ENCODE assay signal across 21 cellular contexts in the genomic region with DNA sequence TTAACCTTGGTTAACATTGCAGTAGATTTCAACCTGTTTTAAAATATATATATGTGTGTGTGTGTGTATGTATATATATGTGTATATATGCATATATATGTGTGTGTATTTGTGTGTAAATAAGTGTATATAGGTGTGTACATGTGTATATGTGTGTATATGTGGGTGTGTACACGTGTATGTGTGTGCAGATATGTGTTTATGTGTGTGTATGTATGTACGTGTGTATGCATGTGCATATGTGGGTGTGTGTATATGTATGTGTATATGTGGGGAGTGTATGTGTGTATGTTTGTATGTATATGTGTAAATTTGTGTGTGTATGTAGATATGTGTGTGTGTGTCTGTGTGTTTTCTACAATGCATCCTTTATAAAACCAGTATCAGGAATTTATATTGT.
DNase-seq lines count a peak whose midpoint lies in the region; ATAC-seq, FAIRE-seq and TF ChIP-seq lines count a peak whose summit lies in the region.
"Had no signal": no experiment of that assay in that cellular context is flagged by ENCODE, and none has a peak within 500 bp of the region (broad histone marks: within the 10 kb centered on the region; RNA-seq: fewer than 3 reads in every experiment).

No MANE protein-coding gene starts in this region.

- no peaks in the 10 kb centered on the region for H3K27me3 ChIP-seq in fibroblast of lung (ENCODE audit: control insufficient read depth, insufficient read depth, low read length)
- peaks cover 3 to 9% of the 10 kb centered on the region in 2 donors for H3K27me3 ChIP-seq in mucosa of rectum (ENCODE audit: control insufficient read depth in 2 of 2, insufficient read depth in 2 of 2, low read length in 2 of 2)
- peaks cover 4% of the 10 kb centered on the region for H3K27me3 ChIP-seq in transverse colon

- H3K79me2 ChIP-seq in fibroblast of lung (ENCODE audit: control insufficient read depth, insufficient read depth, low read length): no peaks in the 10 kb centered on the region

- intact Hi-C loops in transverse colon (cut with DNase I; ENCODE audit: low total_unique reads): loop anchor here (5.0 to 10.0 kb wide), 3 partner anchors 197 to 230 kb away; no protein-coding TSS in a partner anchor

- no peak for TF ChIP-seq EP300 in transverse colon (IDR thresholded peaks at IDR 0.05; ENCODE audit: low read depth)

- H2AFZ ChIP-seq in fibroblast of lung (ENCODE audit: low read length): no peak overlapping the region

- H3K9me3 ChIP-seq in fibroblast of lung (ENCODE audit: control insufficient read depth, insufficient read depth, low read depth, low read length) (no peaks in the 10 kb centered on the region), mucosa of rectum (ENCODE audit: control insufficient read depth in 2 of 2, low read length in 2 of 2) (no peaks in the 10 kb centered on the region), transverse colon (no peaks in the 10 kb centered on the region)
- H3K9me3 ChIP-seq: SK-N-SH had no signal

- H3K9ac ChIP-seq in fibroblast of lung (ENCODE audit: insufficient read depth, low read length) (no peak overlapping the region), mucosa of rectum (ENCODE audit: low read depth in 1 of 2, low read length in 2 of 2) (no peak overlapping the region)
- H3K9ac ChIP-seq: KMS-11, SK-N-SH had no signal

- in situ Hi-C loops in transverse colon (cut with MboI; ENCODE audit: low pct_ligation_motif_present in 1 of 4, low pct_unique_long_range_greater_than_20kb in 1 of 4, low sequenced_read_pairs in 3 of 4): loop anchor here in 1 of 4 donors (25.0 kb wide), 1 partner anchor 207 kb away; a partner anchor contains a TSS

- FAIRE-seq in A204.1 (lab: Jason Lieb, UNC): peak; percentile 40
- no peak for FAIRE-seq in GM19239 (lab: Jason Lieb, UNC)

- H3K4me2 ChIP-seq in fibroblast of lung (ENCODE audit: extremely low read depth, insufficient read depth, low read length): peak overlapping the region; percentile 89
- H3K4me2 ChIP-seq: GM23338, KMS-11 had no signal

- no peaks in the 10 kb centered on the region for H4K20me1 ChIP-seq in fibroblast of lung (ENCODE audit: control insufficient read depth, extremely low read depth, insufficient read depth, low read length)

- H3K4me1 ChIP-seq in fibroblast of lung (ENCODE audit: control insufficient read depth, extremely low read depth, insufficient read depth, low read length) (peaks cover 28% of the 10 kb centered on the region), mucosa of rectum (ENCODE audit: control insufficient read depth in 2 of 2, insufficient read depth in 2 of 2, low read length in 2 of 2) (peaks cover 5% of the 10 kb centered on the region in 2 donors), transverse colon (peaks cover 6 to 16% (median 11%) of the 10 kb centered on the region in 4 donors)

- H3K4me3 ChIP-seq in fibroblast of lung (replicated peaks in 1 of 4; ENCODE audit: control extremely low read depth in 1 of 4, insufficient read depth in 1 of 4, low read depth in 3 of 4, low read length in 4 of 4): peak overlapping the region in 2 of 4 experiments; percentile 44 to 54
- H3K4me3 ChIP-seq in mucosa of rectum (ENCODE audit: low read length in 2 of 2): no peak overlapping the region
- H3K4me3 ChIP-seq in transverse colon: no peak overlapping the region
- H3K4me3 ChIP-seq: GM23338 had no signal

- TF ChIP-seq CTCF in fibroblast of lung (conservative IDR thresholded peaks at IDR 0.05 in 1 of 2, IDR thresholded peaks at IDR 0.05 in 1 of 2; ENCODE audit: low read depth in 1 of 2, low read length in 2 of 2): no peak
- no peak for TF ChIP-seq CTCF in transverse colon (IDR thresholded peaks at IDR 0.05)

- peak overlapping the region; percentile 91 for H3K27ac ChIP-seq in fibroblast of lung (ENCODE audit: insufficient read depth, low read length)
- H3K27ac ChIP-seq in mucosa of rectum (ENCODE audit: low read depth in 2 of 2, low read length in 2 of 2): peak overlapping the region; percentile 54 to 63
- H3K27ac ChIP-seq in transverse colon: peak overlapping the region; percentile 89 to 95 (median 92)
- H3K27ac ChIP-seq: 22Rv1, KMS-11 had no signal

- no peak for ATAC-seq in GM18505 (IDR thresholded peaks at IDR 0.05; ENCODE audit: unreplicated experiment)

- TF ChIP-seq POLR2A in transverse colon (IDR thresholded peaks at IDR 0.05) (no peak), GM18505 (IDR thresholded peaks at IDR 0.05; ENCODE audit: borderline replicate concordance, extremely low read depth, insufficient read depth, insufficient read length) (no peak)

- DNase-seq in fibroblast of lung (ENCODE audit: low read depth in 2 of 2) (no peak), transverse colon (no peak), GDM1 (lab: John Stamatoyannopoulos, UW) (no peak), GM19239 (ENCODE audit: insufficient read length, low spot score) (no peak), NCI-H2081 (lab: John Stamatoyannopoulos, UW) (no peak)
- DNase-seq: DMS 273 treated with DMSO at 0.1 percent for 48 hours, DND-41, MV-4-11, NCI-H1694 treated with DMSO at 0.1 percent for 48 hours, NCI-H226, NCI-H524, NCI-H82, RPMI8226, SHP77 treated with DMSO at 0.1 percent for 48 hours, SK-N-SH had no signal

- 45 to 63% methylated on average over 2 of the region's 2 CpGs for WGBS in transverse colon (ENCODE audit: low coverage in 1 of 2), 2 donors

- H3K36me3 ChIP-seq in fibroblast of lung (ENCODE audit: control insufficient read depth, insufficient read depth, low read length): no peaks in the 10 kb centered on the region
- H3K36me3 ChIP-seq in mucosa of rectum (ENCODE audit: control insufficient read depth in 2 of 2, insufficient read depth in 2 of 2, low read length in 2 of 2): no peaks in the 10 kb centered on the region
- no peaks in the 10 kb centered on the region for H3K36me3 ChIP-seq in transverse colon
